20 cellular contexts compared by ENCODE assay signal in genomic region chr1:44225761-44226160, GRCh38. TPM values are rescaled to one million over a fixed set of nuclear protein-coding genes. Genes with fewer than 3 reads are reported as not detected.
DNase-seq lines count a peak whose midpoint lies in the region; ATAC-seq, FAIRE-seq and TF ChIP-seq lines count a peak whose summit lies in the region.
"Had no signal": no experiment of that assay in that cellular context is flagged by ENCODE, and none has a peak within 500 bp of the region (broad histone marks: within the 10 kb centered on the region; RNA-seq: fewer than 3 reads in every experiment).

No MANE protein-coding gene starts in this region.

- no peak overlapping the region for H2BK15ac ChIP-seq in H1 (ENCODE audit: low read length)

- H3K27me3 Mint-ChIP-seq in CD8-positive, alpha-beta T cell (ENCODE audit: low read depth): no peaks in the 10 kb centered on the region
- no peaks in the 10 kb centered on the region for H3K27me3 Mint-ChIP-seq in neural progenitor cell (ENCODE audit: insufficient read depth, low read depth)
- H3K27me3 Mint-ChIP-seq: CD4-positive, alpha-beta memory T cell had no signal

- TF ChIP-seq CTCF in CD8-positive, alpha-beta T cell (IDR thresholded peaks at IDR 0.05): no peak
- TF ChIP-seq CTCF in H1 (IDR thresholded peaks at IDR 0.05; ENCODE audit: control extremely low read depth in 1 of 3, insufficient read depth in 1 of 3, low read depth in 1 of 3, low read length in 3 of 3) (no peak), neural progenitor cell (IDR thresholded peaks at IDR 0.05) (no peak)

- no peak overlapping the region for H3K4me3 ChIP-seq in CD8-positive, alpha-beta T cell (ENCODE audit: low read depth, low read length)
- H3K4me3 ChIP-seq in H1 (ENCODE audit: extremely low read depth in 1 of 4, insufficient read depth in 2 of 4, low read depth in 3 of 4, low read length in 4 of 4) (no peak overlapping the region), neural progenitor cell (no peak overlapping the region)
- H3K4me3 ChIP-seq: BLaER1, HAP-1, K562 had no signal

- H3K18ac ChIP-seq in H1 (ENCODE audit: extremely low read depth, low read length): no peak overlapping the region

- H3K56ac ChIP-seq in H1 (replicated peaks; ENCODE audit: insufficient read length, low read depth, low read length): no peak overlapping the region

- no peaks in the 10 kb centered on the region for H3K27me3 ChIP-seq in CD8-positive, alpha-beta T cell (ENCODE audit: insufficient read depth, low read length)
- H3K27me3 ChIP-seq in H1 (replicated peaks in 1 of 4; ENCODE audit: control insufficient read depth in 3 of 4, extremely low read depth in 1 of 4, insufficient read depth in 3 of 4, low read length in 3 of 4) (no peaks in the 10 kb centered on the region; a peak in 1 of 7 replicates), neural progenitor cell (no peaks in the 10 kb centered on the region)
- H3K27me3 ChIP-seq: BLaER1 had no signal

- H3K23ac ChIP-seq in H1 (ENCODE audit: insufficient read length): no peak overlapping the region

- H3K27ac ChIP-seq in CD8-positive, alpha-beta T cell (ENCODE audit: low read depth, low read length): no peak overlapping the region
- no peak overlapping the region for H3K27ac ChIP-seq in H1 (ENCODE audit: low read depth, low read length)
- H3K27ac ChIP-seq in neural progenitor cell: no peak overlapping the region
- H3K27ac ChIP-seq: BLaER1 had no signal

- H3K9ac ChIP-seq in H1 (replicated peaks in 1 of 4; ENCODE audit: extremely low read depth in 1 of 4, low read depth in 3 of 4, low read length in 3 of 4): no peak overlapping the region
- H3K9ac ChIP-seq in neural progenitor cell: no peak overlapping the region
- H3K9ac ChIP-seq: BLaER1 had no signal

- no peak overlapping the region for H4K8ac ChIP-seq in H1 (ENCODE audit: extremely low read depth, insufficient read depth, low read length)

- no peak overlapping the region for H3K4ac ChIP-seq in H1 (replicated peaks; ENCODE audit: insufficient read length, low read depth, low read length)

- H3K36me3 ChIP-seq in CD8-positive, alpha-beta T cell (ENCODE audit: insufficient read depth, low read length): no peaks in the 10 kb centered on the region
- H3K36me3 ChIP-seq in H1 (ENCODE audit: control insufficient read depth in 2 of 4, insufficient read depth in 4 of 4, low read length in 3 of 4) (peaks cover 4 to 23% (median 8%) of the 10 kb centered on the region in 4 experiments; a peak in 6 of 8 replicates), neural progenitor cell (no peaks in the 10 kb centered on the region)

- no peaks in the 10 kb centered on the region for H3K9me3 ChIP-seq in CD8-positive, alpha-beta T cell (ENCODE audit: low read length)
- H3K9me3 ChIP-seq in H1 (ENCODE audit: insufficient read depth in 2 of 2, low read depth in 1 of 2, low read length in 1 of 2) (peaks cover 20 to 24% of the 10 kb centered on the region in 2 experiments), neural progenitor cell (ENCODE audit: low read depth) (no peaks in the 10 kb centered on the region)
- H3K9me3 ChIP-seq: BLaER1, HAP-1 had no signal

- H3K23me2 ChIP-seq in H1 (ENCODE audit: low read depth, low read length): no peaks in the 10 kb centered on the region

- H4K91ac ChIP-seq in H1 (replicated peaks; ENCODE audit: insufficient read length, low read length): no peak overlapping the region

- no peak overlapping the region for H2AFZ ChIP-seq in H1 (ENCODE audit: low read length)
- H2AFZ ChIP-seq in neural progenitor cell (replicated peaks): no peak overlapping the region

- WGBS in H1 (ENCODE audit: extremely low coverage in 1 of 2, insufficient coverage in 1 of 2, insufficient read length in 1 of 2, insufficient replicate concordance in 2 of 2, low coverage in 1 of 2, low lambda C conversion rate in 2 of 2, missing lambda C conversion rate in 1 of 2), 2 experiments: 90% methylated on average over 2 of the region's 2 CpGs; no CpG with 5 or more reads in 1 of the 2 experiments

- CTCF ChIA-PET in CD8-positive, alpha-beta T cell (lab: Charles Lee): interaction anchor here (4.6 kb wide), 1 partner anchor 9 kb away, joined by 33 read pairs; no protein-coding TSS in a partner anchor
- CTCF ChIA-PET in H1 (lab: Charles Lee; ENCODE audit: partially characterized antibody): interaction anchor here (0.7 to 18.7 kb wide), 8 partner anchors 9 to 947 kb away, joined by 3 to 250 read pairs (median 7); no protein-coding TSS in a partner anchor

- TF ChIP-seq POLR2A in H1 (IDR thresholded peaks at IDR 0.05; ENCODE audit: control extremely low read depth in 1 of 2, low read depth in 2 of 2, low read length in 2 of 2): no peak

- no peak for TF ChIP-seq EP300 in H1 (IDR thresholded peaks at IDR 0.05; ENCODE audit: borderline replicate concordance in 1 of 2, low read depth in 2 of 2, low read length in 2 of 2)

- H3K4me3 Mint-ChIP-seq in CD8-positive, alpha-beta T cell: no peak overlapping the region
- peak overlapping the region; percentile 20 for H3K4me3 Mint-ChIP-seq in neural progenitor cell
- H3K4me3 Mint-ChIP-seq: CD14-positive monocyte; CD4-positive, alpha-beta memory T cell had no signal

- H3K4me2 ChIP-seq in H1 (ENCODE audit: insufficient read depth in 1 of 2, low read depth in 2 of 2, low read length in 2 of 2) (no peak overlapping the region), neural progenitor cell (no peak overlapping the region)
- H3K4me2 ChIP-seq: BLaER1 had no signal

- H3K14ac ChIP-seq in H1 (ENCODE audit: insufficient read length): no peak overlapping the region

- H3K79me2 ChIP-seq in H1 (ENCODE audit: control insufficient read depth in 1 of 2, insufficient read depth in 2 of 2, low read length in 2 of 2) (no peaks in the 10 kb centered on the region), neural progenitor cell (ENCODE audit: low read depth) (no peaks in the 10 kb centered on the region)

- DNase-seq in DMS53 (lab: John Stamatoyannopoulos, UW) (peak; percentile 50), DMS53 treated with DMSO at 0.1 percent for 48 hours (lab: John Stamatoyannopoulos, UW; ENCODE audit: unreplicated experiment) (no peak), H1 (ENCODE audit: low read depth in 1 of 2, low spot score in 2 of 2) (no peak), neural progenitor cell (ENCODE audit: low spot score) (no peak), hippocampal formation (lab: John Stamatoyannopoulos, UW) (no peak), GM19240 (ENCODE audit: insufficient read length, low spot score) (no peak)
- no peak for DNase-seq in CD8-positive, alpha-beta T cell
- DNase-seq in effector CD4-positive, alpha-beta T cell: no peak
- DNase-seq: 8988T; Calu3; CD4-positive, alpha-beta memory T cell; DMS79 treated with DMSO at 0.1 percent for 48 hours; GF-D8; GOT3; IMR-90 had no signal

- peaks cover 12% of the 10 kb centered on the region for H3K4me1 ChIP-seq in CD8-positive, alpha-beta T cell (ENCODE audit: insufficient read depth, low read length)
- H3K4me1 ChIP-seq in H1 (replicated peaks in 1 of 4; ENCODE audit: control insufficient read depth in 3 of 4, insufficient read depth in 4 of 4, low read length in 3 of 4): no peaks in the 10 kb centered on the region
- no peaks in the 10 kb centered on the region for H3K4me1 ChIP-seq in neural progenitor cell
- H3K4me1 ChIP-seq: HAP-1 had no signal

- peaks cover 17% of the 10 kb centered on the region for H3K4me1 Mint-ChIP-seq in CD8-positive, alpha-beta T cell (ENCODE audit: low read depth)
- no peaks in the 10 kb centered on the region for H3K4me1 Mint-ChIP-seq in neural progenitor cell

- peaks cover 2 to 7% of the 10 kb centered on the region in 2 experiments for H4K20me1 ChIP-seq in H1 (replicated peaks in 1 of 2; ENCODE audit: control insufficient read depth in 1 of 2, insufficient read depth in 2 of 2, low read length in 2 of 2)
- no peaks in the 10 kb centered on the region for H4K20me1 ChIP-seq in neural progenitor cell (ENCODE audit: low read depth)

- intact Hi-C loops in CD8-positive, alpha-beta T cell (cut with DNase I, micrococcal nuclease): no loop called here

- H3F3A ChIP-seq in neural progenitor cell (ENCODE audit: low read depth): no peaks in the 10 kb centered on the region

- H3K9me3 Mint-ChIP-seq in CD8-positive, alpha-beta T cell: no peaks in the 10 kb centered on the region
- H3K9me3 Mint-ChIP-seq in neural progenitor cell: peaks cover 20% of the 10 kb centered on the region

- H2BK12ac ChIP-seq in H1 (ENCODE audit: low read depth, low read length): no peak overlapping the region

- H3K27ac Mint-ChIP-seq in CD8-positive, alpha-beta T cell: peak overlapping the region; percentile 27
- H3K27ac Mint-ChIP-seq in neural progenitor cell: no peak overlapping the region

- no peak for FAIRE-seq in H1 (lab: Jason Lieb, UNC)
- FAIRE-seq: HTR-8/SVneo had no signal

- H2BK120ac ChIP-seq in H1 (replicated peaks; ENCODE audit: low read depth, low read length): no peak overlapping the region

- H2BK5ac ChIP-seq in H1 (ENCODE audit: low read depth, low read length): no peak overlapping the region

- no peak for TF ChIP-seq RAD21 in H1 (IDR thresholded peaks at IDR 0.05 in 1 of 2, conservative IDR thresholded peaks at IDR 0.05 in 1 of 2; ENCODE audit: low read depth in 2 of 2, low read length in 2 of 2)

- H2AK5ac ChIP-seq in H1 (ENCODE audit: low read depth, low read length): no peak overlapping the region

- POLR2A ChIA-PET in CD8-positive, alpha-beta T cell (lab: Charles Lee): no interaction called here
- POLR2A ChIA-PET in H1 (lab: Charles Lee; ENCODE audit: partially characterized antibody): interaction anchor here (1.6 to 3.6 kb wide), 2 partner anchors 8 to 367 kb away, joined by 3 to 12 read pairs; no protein-coding TSS in a partner anchor

- H4K5ac ChIP-seq in H1 (ENCODE audit: insufficient read length, low read depth, low read length): no peak overlapping the region

- H2BK20ac ChIP-seq in H1 (ENCODE audit: low read length): no peak overlapping the region

- H3K36me3 Mint-ChIP-seq in CD8-positive, alpha-beta T cell: peaks cover 23% of the 10 kb centered on the region
- H3K36me3 Mint-ChIP-seq in neural progenitor cell: peaks cover 37% of the 10 kb centered on the region

- ATAC-seq in CD8-positive, alpha-beta T cell: no peak
- ATAC-seq: K562 had no signal

- H3K79me1 ChIP-seq in H1 (ENCODE audit: low read depth, low read length): no peaks in the 10 kb centered on the region; the same call in 1 of the 2 replicates

TF ChIP-seq in H1, 55 proteins besides CTCF, POLR2A, EP300 and RAD21 (continues in another document):
- TF ChIP-seq BCL11A (IDR thresholded peaks at IDR 0.05; ENCODE audit: low read depth in 2 of 2, low read length in 2 of 2): no peak

RNA-seq across cellular contexts. Expression of gene DMAP1, which starts 12.5 kb away (rescaled TPM):
- total RNA-seq in CD8-positive, alpha-beta T cell: 10 to 100 TPM; 59.0 to 59.5 TPM
- total RNA-seq in H1 (2021; fragmentation: NEBNext Ultra II Directional; extraction: Animal tissue kit (Norgen Biotek cat#: 25700)): 36.4 and 37.6 TPM in 2 replicates
- 42.4 and 61.1 TPM in 2 replicates for polyA plus RNA-seq in H1 (2011; rRNA removed)
- 66.1 TPM for polyA plus RNA-seq in H1 (2011; cell fraction: cytosol; rRNA removed)
- polyA plus RNA-seq in H1 (2011; cell fraction: nucleus; rRNA removed): 110 TPM
- polyA plus RNA-seq in H1 (2012, experiment 1 of 2): 29.9 to 41.3 TPM (median 40.0 TPM) in 4 replicates
- polyA plus RNA-seq in H1 (2012, experiment 2 of 2): 25.9 TPM
- polyA plus RNA-seq in H1 (2013, experiment 1 of 2): 27.0 TPM
- polyA plus RNA-seq in H1 (2013, experiment 2 of 2): 22.2 TPM
- polyA minus RNA-seq in H1 (2011; rRNA and poly(A)+ RNA removed): 51.1 and 65.7 TPM in 2 replicates
- polyA minus RNA-seq in H1 (2011; cell fraction: cytosol; rRNA and poly(A)+ RNA removed): 33.0 TPM
- 42.7 TPM for polyA minus RNA-seq in H1 (2011; cell fraction: nucleus; rRNA and poly(A)+ RNA removed)
- 22.3 and 29.8 TPM in 2 replicates for total RNA-seq in neural progenitor cell (ENCODE audit: low replicate concordance)
